In genomic region chr2:134258684-134259408, GRCh38 we compare ENCODE assay signal across 7 cellular contexts.
A peak's percentile ranks its signal among the peaks of the same experiment; 100 is the strongest.
DNase-seq lines count a peak whose midpoint lies in the region; ATAC-seq lines count a peak whose summit lies in the region.

No MANE protein-coding gene starts in this region.

- peak overlapping the region; percentile 65 for H3K27ac Mint-ChIP-seq in T-helper 1 cell treated with Interleukin-12 subunit alpha and Interleukin-12 subunit beta and Interleukin-4 antibody, amounts not matched to agents 30 μg/mL and 1 μg/mL, for 36 hours
- H3K27ac Mint-ChIP-seq in effector memory CD8-positive, alpha-beta T cell, result peak overlapping the region; percentile 84 to 86

- ATAC-seq in GM21723 (IDR thresholded peaks at IDR 0.05; ENCODE audit: unreplicated experiment), result peak; percentile 37
- peak; percentile 93 for ATAC-seq in effector memory CD8-positive, alpha-beta T cell (replicated peaks)
- ATAC-seq in stimulated activated naive CD8-positive, alpha-beta T cell treated with anti-CD3 and anti-CD28 coated beads, Interleukin-15, Interleukin-2, amounts not matched to agents 100 U/mL and 50 U/mL, for 24 hours, result peak; percentile 81

- peaks cover 41% of the 10 kb centered on the region for H3K4me1 Mint-ChIP-seq in T-helper 1 cell treated with Interleukin-12 subunit alpha and Interleukin-12 subunit beta and Interleukin-4 antibody, amounts not matched to agents 30 μg/mL and 1 μg/mL, for 36 hours (ENCODE audit: low read depth)
- peaks cover 34 to 45% of the 10 kb centered on the region in 2 donors for H3K4me1 Mint-ChIP-seq in effector memory CD8-positive, alpha-beta T cell (ENCODE audit: low read depth in 2 of 2)

- DNase-seq in effector memory CD8-positive, alpha-beta T cell, result peak; percentile 51 to 64 (median 54)
- peak; percentile 41 for DNase-seq in stimulated activated naive CD8-positive, alpha-beta T cell treated with anti-CD3 and anti-CD28 coated beads, Interleukin-15, Interleukin-2, amounts not matched to agents 100 U/mL and 50 U/mL, for 24 hours
- DNase-seq in AG08395 (ENCODE audit: low spot score), result no peak
- DNase-seq in NCI-H2029 treated with DMSO at 0.1 percent for 48 hours (lab: John Stamatoyannopoulos, UW), result no peak
- no peak for DNase-seq in COLO668 (lab: John Stamatoyannopoulos, UW; ENCODE audit: unreplicated experiment)

- peaks cover 11% of the 10 kb centered on the region for H3K27me3 Mint-ChIP-seq in T-helper 1 cell treated with Interleukin-12 subunit alpha and Interleukin-12 subunit beta and Interleukin-4 antibody, amounts not matched to agents 30 μg/mL and 1 μg/mL, for 36 hours (ENCODE audit: low read depth)
- H3K27me3 Mint-ChIP-seq in effector memory CD8-positive, alpha-beta T cell, result no peaks in the 10 kb centered on the region

- H3K4me3 Mint-ChIP-seq in T-helper 1 cell treated with Interleukin-12 subunit alpha and Interleukin-12 subunit beta and Interleukin-4 antibody, amounts not matched to agents 30 μg/mL and 1 μg/mL, for 36 hours, result peak overlapping the region; percentile 36
- H3K4me3 Mint-ChIP-seq in effector memory CD8-positive, alpha-beta T cell, result peak overlapping the region; percentile 28 to 53

- no peaks in the 10 kb centered on the region for H3K9me3 Mint-ChIP-seq in T-helper 1 cell treated with Interleukin-12 subunit alpha and Interleukin-12 subunit beta and Interleukin-4 antibody, amounts not matched to agents 30 μg/mL and 1 μg/mL, for 36 hours
- no peaks in the 10 kb centered on the region for H3K9me3 Mint-ChIP-seq in effector memory CD8-positive, alpha-beta T cell

- peaks cover 20% of the 10 kb centered on the region for H3K36me3 Mint-ChIP-seq in T-helper 1 cell treated with Interleukin-12 subunit alpha and Interleukin-12 subunit beta and Interleukin-4 antibody, amounts not matched to agents 30 μg/mL and 1 μg/mL, for 36 hours (ENCODE audit: low read depth)
- peaks cover 12% of the 10 kb centered on the region for H3K36me3 Mint-ChIP-seq in effector memory CD8-positive, alpha-beta T cell (ENCODE audit: insufficient read depth)

Comparison
In these comparisons a context has a peak if more than half of its experiments do, and no peak if none do; other contexts are left out.
1. ATAC-seq: peak in every context shown above with its lines; median percentile 93 in effector memory CD8-positive, alpha-beta T cell; 81 in stimulated activated naive CD8-positive, alpha-beta T cell treated with anti-CD3 and anti-CD28 coated beads, Interleukin-15, Interleukin-2, amounts not matched to agents 100 U/mL and 50 U/mL, for 24 hours; 37 in GM21723.
2. DNase-seq: peak in effector memory CD8-positive, alpha-beta T cell (3 of 3) and stimulated activated naive CD8-positive, alpha-beta T cell treated with anti-CD3 and anti-CD28 coated beads, Interleukin-15, Interleukin-2, amounts not matched to agents 100 U/mL and 50 U/mL, for 24 hours (single experiment); none in AG08395 (single experiment), NCI-H2029 treated with DMSO at 0.1 percent for 48 hours (single experiment) and COLO668 (single experiment).